ENCODE assay signal across 9 cellular contexts in the genomic region with DNA sequence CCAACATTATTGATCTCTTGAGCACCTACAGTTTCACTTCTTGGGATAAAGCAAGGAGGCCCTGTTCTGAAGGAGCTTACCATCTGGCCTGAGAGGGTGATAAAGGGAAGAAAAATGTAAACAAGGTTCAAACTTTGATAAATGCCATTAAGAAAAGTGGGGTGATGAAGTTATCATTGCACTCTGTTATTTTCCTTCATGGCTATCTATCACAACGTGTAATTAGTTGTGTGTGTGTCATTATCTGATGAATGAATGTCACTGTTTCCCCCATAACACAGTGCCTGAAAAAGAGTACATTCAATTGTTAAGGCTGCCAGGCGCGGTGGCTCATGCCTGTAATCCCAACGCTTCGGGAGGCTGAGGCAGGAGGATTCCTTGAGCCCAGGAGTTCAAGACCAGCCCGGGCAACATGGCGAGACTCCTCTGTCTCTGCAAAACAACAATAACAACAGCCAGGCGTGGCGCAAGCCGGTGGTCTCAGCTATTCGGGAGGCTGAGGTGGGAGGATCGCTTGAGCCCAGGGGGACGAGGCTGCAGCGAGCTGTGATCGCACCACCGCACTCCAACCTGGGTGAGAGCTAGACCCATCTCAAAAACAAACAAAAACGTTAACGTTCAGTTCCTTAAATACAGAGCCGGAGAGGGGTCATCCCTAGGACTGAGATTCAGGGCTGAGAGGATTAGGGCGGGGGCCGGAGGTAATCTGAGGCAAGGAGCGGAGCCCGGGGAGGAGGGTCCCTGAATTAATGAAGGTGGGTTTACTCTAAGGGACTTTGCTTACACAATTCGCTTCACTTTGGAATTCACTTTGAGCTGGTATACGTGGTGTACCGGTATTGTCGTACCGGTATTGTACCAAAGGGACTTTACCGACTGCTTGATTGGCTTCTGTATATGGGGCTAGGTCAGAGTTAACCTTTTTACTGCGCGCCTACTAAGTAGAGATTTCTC. TPM values are rescaled to one million over a fixed set of nuclear protein-coding genes. Genes with fewer than 3 reads are reported as not detected.
DNase-seq lines count a peak whose midpoint lies in the region; ATAC-seq and TF ChIP-seq lines count a peak whose summit lies in the region.
"Had no signal": no experiment of that assay in that cellular context is flagged by ENCODE, and none has a peak within 500 bp of the region (broad histone marks: within the 10 kb centered on the region; RNA-seq: fewer than 3 reads in every experiment).

No MANE protein-coding gene starts in this region.

- peak overlapping the region; percentile 97 for H3K4me2 ChIP-seq in SK-N-SH

- 34% methylated on average over 31 of the region's 31 CpGs for WGBS in SK-N-SH (ENCODE audit: low lambda C conversion rate)

- peak overlapping the region; percentile 81 to 90 for H3K4me3 ChIP-seq in SK-N-SH (ENCODE audit: low read depth in 2 of 2, low read length in 1 of 2)
- peak overlapping the region; percentile 76 to 85 (median 81) for H3K4me3 ChIP-seq in subcutaneous abdominal adipose tissue (ENCODE audit: low read depth in 1 of 5, low read length in 5 of 5)

- peak overlapping the region; percentile 67 for H2AFZ ChIP-seq in SK-N-SH (ENCODE audit: low read depth)

- no peak for ATAC-seq in SK-N-SH treated with all-trans-retinoic acid at 6 μM for 48 hours
- ATAC-seq in activated T-helper 17 cell treated with anti-CD3 and anti-CD28 coated beads, Interleukin-2, amount 50 U/mL, for 72 hours (replicated peaks): no peak
- no peak for ATAC-seq in HG03354 (IDR thresholded peaks at IDR 0.05; ENCODE audit: poor library complexity, severe bottlenecking, unreplicated experiment)
- ATAC-seq in HG03432 (IDR thresholded peaks at IDR 0.05; ENCODE audit: unreplicated experiment): no peak

- no peak for TF ChIP-seq EP300 in SK-N-SH (IDR thresholded peaks at IDR 0.05; ENCODE audit: borderline replicate concordance in 1 of 2, low read depth in 1 of 2, low read length in 1 of 2)

- H3K4me1 ChIP-seq in SK-N-SH (ENCODE audit: control insufficient read depth in 1 of 2, insufficient read depth in 2 of 2, low read depth in 1 of 2, low read length in 1 of 2) (peaks cover 0 to 22% of the 10 kb centered on the region in 2 experiments; a peak in 3 of 4 replicates), subcutaneous abdominal adipose tissue (ENCODE audit: control insufficient read depth in 5 of 5, insufficient read depth in 5 of 5, low read length in 5 of 5) (peaks cover 0 to 26% (median 19%) of the 10 kb centered on the region in 5 donors)

- peak overlapping the region; percentile 68 for H3K27ac Mint-ChIP-seq in activated T-helper 17 cell treated with anti-CD3 and anti-CD28 coated beads, Interleukin-2, amount 50 U/mL, for 72 hours
- H3K27ac Mint-ChIP-seq in immature natural killer cell: peak overlapping the region; percentile 45 to 92 (median 86)

- TF ChIP-seq CTCF in SK-N-SH (IDR thresholded peaks at IDR 0.05): no peak

- peaks cover 18 to 41% of the 10 kb centered on the region in 2 experiments for H3K36me3 ChIP-seq in SK-N-SH (replicated peaks in 1 of 2; ENCODE audit: control insufficient read depth in 1 of 2, insufficient read depth in 2 of 2, low read length in 1 of 2)
- H3K36me3 ChIP-seq in subcutaneous abdominal adipose tissue (ENCODE audit: control insufficient read depth in 5 of 5, insufficient read depth in 5 of 5, low read length in 5 of 5): peaks cover 0 to 35% (median 34%) of the 10 kb centered on the region in 5 donors

- H3K9ac ChIP-seq in SK-N-SH (peak overlapping the region; percentile 82), subcutaneous abdominal adipose tissue (ENCODE audit: low read length in 5 of 5) (peak overlapping the region; percentile 69 to 87 (median 82))

- peaks cover 29% of the 10 kb centered on the region for H3K4me1 Mint-ChIP-seq in activated T-helper 17 cell treated with anti-CD3 and anti-CD28 coated beads, Interleukin-2, amount 50 U/mL, for 72 hours
- peaks cover 25 to 31% of the 10 kb centered on the region in 2 donors for H3K4me1 Mint-ChIP-seq in immature natural killer cell

- H3K27me3 ChIP-seq in SK-N-SH (ENCODE audit: insufficient read depth): no peaks in the 10 kb centered on the region
- H3K27me3 ChIP-seq in subcutaneous abdominal adipose tissue (ENCODE audit: control insufficient read depth in 5 of 5, insufficient read depth in 4 of 5, low read length in 5 of 5): no peaks in the 10 kb centered on the region

- no peaks in the 10 kb centered on the region for H3K9me2 ChIP-seq in SK-N-SH

- no peak for TF ChIP-seq RAD21 in SK-N-SH (IDR thresholded peaks at IDR 0.05; ENCODE audit: low read length)

- H3K36me3 Mint-ChIP-seq in activated T-helper 17 cell treated with anti-CD3 and anti-CD28 coated beads, Interleukin-2, amount 50 U/mL, for 72 hours (ENCODE audit: low read depth): peaks cover 62% of the 10 kb centered on the region
- H3K36me3 Mint-ChIP-seq in immature natural killer cell: peaks cover 0 to 14% (median 5%) of the 10 kb centered on the region in 3 donors

- DNase-seq in SK-N-SH (no peak), immature natural killer cell (no peak), NCI-H1694 treated with DMSO at 0.1 percent for 48 hours (lab: John Stamatoyannopoulos, UW) (no peak)

- no peaks in the 10 kb centered on the region for H3K9me3 Mint-ChIP-seq in activated T-helper 17 cell treated with anti-CD3 and anti-CD28 coated beads, Interleukin-2, amount 50 U/mL, for 72 hours
- no peaks in the 10 kb centered on the region for H3K9me3 Mint-ChIP-seq in immature natural killer cell

- no peaks in the 10 kb centered on the region for H4K20me1 ChIP-seq in SK-N-SH (ENCODE audit: insufficient read depth)

- no peaks in the 10 kb centered on the region for H3K27me3 Mint-ChIP-seq in activated T-helper 17 cell treated with anti-CD3 and anti-CD28 coated beads, Interleukin-2, amount 50 U/mL, for 72 hours
- peaks cover 4 to 11% (median 6%) of the 10 kb centered on the region in 3 donors for H3K27me3 Mint-ChIP-seq in immature natural killer cell (ENCODE audit: low read depth in 3 of 3)

- H3K9me3 ChIP-seq in SK-N-SH (no peaks in the 10 kb centered on the region), subcutaneous abdominal adipose tissue (ENCODE audit: control insufficient read depth in 5 of 5, low read length in 5 of 5) (no peaks in the 10 kb centered on the region)

- peaks cover 21% of the 10 kb centered on the region for H3K79me2 ChIP-seq in SK-N-SH (ENCODE audit: insufficient read depth)

- CTCF ChIA-PET in SK-N-SH (lab: Yijun Ruan, JAX): interaction anchor here (0.8 to 18.9 kb wide), 6 partner anchors 9 to 437 kb away, joined by 3 to 319 read pairs (median 3); a partner anchor contains a TSS

- H3F3A ChIP-seq in SK-N-SH (replicated peaks; ENCODE audit: insufficient read depth): peaks cover 7% of the 10 kb centered on the region

- POLR2A ChIA-PET in SK-N-SH (lab: Yijun Ruan, JAX): interaction anchor here (0.5 to 1.9 kb wide), 7 partner anchors 10 to 79 kb away, joined by 3 to 12 read pairs (median 3); a partner anchor contains a TSS

- H3K4me3 Mint-ChIP-seq in activated T-helper 17 cell treated with anti-CD3 and anti-CD28 coated beads, Interleukin-2, amount 50 U/mL, for 72 hours: peak overlapping the region; percentile 89
- H3K4me3 Mint-ChIP-seq in immature natural killer cell: peak overlapping the region; percentile 93 to 98 (median 97)

- peak overlapping the region; percentile 36 to 64; a peak in 3 of 4 replicates for H3K27ac ChIP-seq in SK-N-SH (ENCODE audit: low read depth in 2 of 2, low read length in 1 of 2)
- peak overlapping the region; percentile 65 for H3K27ac ChIP-seq in subcutaneous abdominal adipose tissue (ENCODE audit: low read depth, low read length)

TF ChIP-seq in SK-N-SH, 30 proteins besides CTCF, POLR2A, EP300 and RAD21 (continues in another document):
- TF ChIP-seq ELF1 (IDR thresholded peaks at IDR 0.05) (no peak), RXRA (IDR thresholded peaks at IDR 0.05; ENCODE audit: borderline replicate concordance, low read depth) (no peak), SIN3A (IDR thresholded peaks at IDR 0.05; ENCODE audit: borderline replicate concordance, low read depth, low read length) (no peak)

TF ChIP-seq in SK-N-SH treated with all-trans-retinoic acid at 6 μM for 48 hours, 23 proteins besides CTCF, POLR2A, EP300 and RAD21:
- TF ChIP-seq PPARA (CRISPR knock-in tag; IDR thresholded peaks at IDR 0.05; ENCODE audit: borderline replicate concordance) (no peak), BACH2 (CRISPR knock-in tag; IDR thresholded peaks at IDR 0.05; ENCODE audit: borderline replicate concordance) (no peak), ISL1 (CRISPR knock-in tag; IDR thresholded peaks at IDR 0.05) (no peak), TCF4 (CRISPR knock-in tag; IDR thresholded peaks at IDR 0.05; ENCODE audit: borderline replicate concordance) (no peak), ZNF565 (CRISPR knock-in tag; conservative IDR thresholded peaks at IDR 0.05; ENCODE audit: low read depth) (no peak), ZC3H10 (CRISPR knock-in tag; IDR thresholded peaks at IDR 0.05) (no peak)

RNA-seq across cellular contexts. Expression of a gene that starts 0.9 kb away (rescaled TPM):
- polyA plus RNA-seq in SK-N-SH (2012; rRNA removed) (313 and 455 TPM in 2 replicates), immature natural killer cell (100 to 1,000 TPM; 163 to 196 (median 195) TPM)
- polyA plus RNA-seq in SK-N-SH (2012; cell fraction: cytosol; rRNA removed): 325 and 409 TPM in 2 replicates
- 134 and 156 TPM in 2 replicates for polyA plus RNA-seq in SK-N-SH (2012; cell fraction: nucleus; rRNA removed)
- 100 to 1,000 TPM; 143 to 282 TPM for total RNA-seq in activated T-helper 17 cell treated with anti-CD3 and anti-CD28 coated beads, Interleukin-2, amount 50 U/mL, for 72 hours

RNA-seq across cellular contexts. Expression of a gene that starts 22.0 kb away (rescaled TPM):
- polyA plus RNA-seq in SK-N-SH (2012; rRNA removed): 42.8 and 43.7 TPM in 2 replicates
- polyA plus RNA-seq in SK-N-SH (2012; cell fraction: cytosol; rRNA removed): 25.1 and 32.1 TPM in 2 replicates
- 74.2 and 75.6 TPM in 2 replicates for polyA plus RNA-seq in SK-N-SH (2012; cell fraction: nucleus; rRNA removed)
- 10 to 100 TPM; 15.9 to 24.5 TPM for total RNA-seq in activated T-helper 17 cell treated with anti-CD3 and anti-CD28 coated beads, Interleukin-2, amount 50 U/mL, for 72 hours
- polyA plus RNA-seq in immature natural killer cell: 10 to 100 TPM; 10.0 to 12.4 (median 11.8) TPM

RNA-seq across cellular contexts. Expression of a gene that starts 34.4 kb away (rescaled TPM):
- polyA plus RNA-seq in SK-N-SH (2012; rRNA removed) (not detected in 2 replicates), immature natural killer cell (not detected)
- 0.01 TPM in 2 replicates for polyA plus RNA-seq in SK-N-SH (2012; cell fraction: cytosol; rRNA removed)
- not detected in 2 replicates for polyA plus RNA-seq in SK-N-SH (2012; cell fraction: nucleus; rRNA removed)
- total RNA-seq in activated T-helper 17 cell treated with anti-CD3 and anti-CD28 coated beads, Interleukin-2, amount 50 U/mL, for 72 hours: not detected
- total RNA-seq: M059J had no signal

RNA-seq across cellular contexts. Expression of a gene that starts 39.4 kb away (rescaled TPM):
- 0.16 and 0.28 TPM in 2 replicates for polyA plus RNA-seq in SK-N-SH (2012; rRNA removed)
- polyA plus RNA-seq in SK-N-SH (2012; cell fraction: cytosol; rRNA removed): 0.09 and 0.14 TPM in 2 replicates
- polyA plus RNA-seq in SK-N-SH (2012; cell fraction: nucleus; rRNA removed): 0.42 and 0.54 TPM in 2 replicates
- total RNA-seq in activated T-helper 17 cell treated with anti-CD3 and anti-CD28 coated beads, Interleukin-2, amount 50 U/mL, for 72 hours: 1 to 10 TPM; 3.7 to 8.1 TPM
- under 1 TPM in 2 of 3 donors, not detected in 1; 0.07 to 0.10 TPM for polyA plus RNA-seq in immature natural killer cell

RNA-seq across cellular contexts. Expression of a gene that starts 51.6 kb away (rescaled TPM):
- polyA plus RNA-seq in SK-N-SH (2012; rRNA removed) (157 and 164 TPM in 2 replicates), immature natural killer cell (100 to 1,000 TPM in 1 of 3 donors, 10 to 100 TPM in 2; 34.4 to 126 (median 62.9) TPM)
- 179 and 207 TPM in 2 replicates for polyA plus RNA-seq in SK-N-SH (2012; cell fraction: cytosol; rRNA removed)
- polyA plus RNA-seq in SK-N-SH (2012; cell fraction: nucleus; rRNA removed): 80.9 and 111 TPM in 2 replicates
- total RNA-seq in activated T-helper 17 cell treated with anti-CD3 and anti-CD28 coated beads, Interleukin-2, amount 50 U/mL, for 72 hours: 100 to 1,000 TPM; 154 to 390 TPM
